Comparison of ENCODE assay signal across 8 cellular contexts in the genomic region with DNA sequence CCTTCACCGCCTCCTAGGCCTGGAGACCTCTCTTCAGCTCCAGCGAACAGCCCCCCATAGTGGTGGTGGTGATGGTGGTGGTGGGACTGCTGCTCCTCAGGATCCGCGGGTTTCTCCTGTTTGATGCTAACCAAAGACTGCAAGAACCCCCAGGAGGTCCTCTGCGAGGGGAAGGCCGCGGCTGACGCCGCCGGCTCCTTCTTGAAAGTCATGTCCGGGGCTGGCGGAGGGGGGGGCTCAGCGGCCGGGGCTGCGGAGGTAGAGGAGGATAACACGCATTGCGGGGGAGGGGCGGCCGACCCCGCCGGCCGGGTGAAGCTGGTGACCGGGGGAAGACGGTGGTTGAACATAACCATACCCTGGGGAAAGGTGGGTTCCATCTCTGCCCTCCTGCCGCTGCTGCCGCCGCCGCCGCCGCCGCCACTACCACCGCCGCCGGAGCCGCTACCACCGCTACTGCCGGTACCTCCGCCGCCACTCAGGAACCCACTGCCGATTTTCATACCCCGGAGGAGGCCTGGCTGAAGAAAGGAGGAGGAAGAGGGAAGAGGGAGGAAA. TPM values are rescaled to one million over a fixed set of nuclear protein-coding genes. Genes with fewer than 3 reads are reported as not detected.
DNase-seq lines count a peak whose midpoint lies in the region; ATAC-seq, FAIRE-seq and TF ChIP-seq lines count a peak whose summit lies in the region.

No MANE protein-coding gene starts in this region.

- peaks cover 0 to 50% (median 48%) of the 10 kb centered on the region in 9 donors for H3K4me1 ChIP-seq in heart right ventricle

- peak overlapping the region; percentile 52 to 96 (median 90) for H3K27ac ChIP-seq in heart right ventricle

- peaks cover 0 to 24% (median 0%) of the 10 kb centered on the region in 9 donors for H3K36me3 ChIP-seq in heart right ventricle

- no peaks in the 10 kb centered on the region for H3K9me3 ChIP-seq in heart right ventricle

- TF ChIP-seq CTCF in D721Med (IDR thresholded peaks at IDR 0.05; ENCODE audit: insufficient read depth, missing control alignments) (peak; percentile 7), heart right ventricle (IDR thresholded peaks at IDR 0.05) (no peak), retinal pigment epithelial cell (conservative IDR thresholded peaks at IDR 0.05; ENCODE audit: low read depth, low read length) (peak; percentile 9)

- no peak for FAIRE-seq in D721Med (lab: Jason Lieb, UNC)

- intact Hi-C loops in heart right ventricle (cut with DNase I), result no loop called here

- no peaks in the 10 kb centered on the region for H3K27me3 ChIP-seq in heart right ventricle

- 1 to 3% methylated on average over 38 to 41 of the region's 41 CpGs for WGBS in heart right ventricle, 2 donors

- H3K4me3 ChIP-seq in heart right ventricle (peak overlapping the region; percentile 65 to 97 (median 93)), retinal pigment epithelial cell (ENCODE audit: low read length) (peak overlapping the region; percentile 79)

- DNase-seq in D721Med (ENCODE audit: insufficient read length, low spot score) (no peak), M059J (ENCODE audit: low read depth) (peak; percentile 19), heart right ventricle (peak; percentile 39 to 41), retinal pigment epithelial cell (ENCODE audit: low read depth) (no peak), retina (no peak), NOMO-1 (lab: John Stamatoyannopoulos, UW; ENCODE audit: unreplicated experiment in 2 of 2) (no peak)
- DNase-seq in activated naive CD4-positive, alpha-beta T cell (lab: John Stamatoyannopoulos, UW), result peak; percentile 7 to 53 (median 28)

- peak; percentile 26 for ATAC-seq in GM21529 (IDR thresholded peaks at IDR 0.05; ENCODE audit: unreplicated experiment)
- peak; percentile 16 to 66 (median 38) for ATAC-seq in heart right ventricle

RNA-seq across cellular contexts. Expression of a gene that starts 0.6 kb away (rescaled TPM):
- total RNA-seq in M059J (2014; rRNA removed; shearing (Covaris generic)), result 17.2 and 24.3 TPM in 2 replicates
- 10 to 100 TPM in 4 of 10 donors, 1 to 10 TPM in 6; 6.8 to 11.7 (median 9.2) TPM for total RNA-seq in heart right ventricle
- polyA plus RNA-seq in heart right ventricle, result 1 to 10 TPM; 2.8 to 3.4 TPM

Comparison
In these comparisons a context has a peak if more than half of its experiments do, and no peak if none do; other contexts are left out.
1. DNase-seq: peak in M059J (single experiment), activated naive CD4-positive, alpha-beta T cell (4 of 4) and heart right ventricle (2 of 2); none in D721Med (single experiment), retinal pigment epithelial cell (single experiment), retina (single experiment) and NOMO-1 (0 of 2).
2. CTCF ChIP-seq: peak in D721Med (single experiment) and retinal pigment epithelial cell (single experiment); none in heart right ventricle (0 of 9).